18 cellular contexts compared by ENCODE assay signal in the genomic region with DNA sequence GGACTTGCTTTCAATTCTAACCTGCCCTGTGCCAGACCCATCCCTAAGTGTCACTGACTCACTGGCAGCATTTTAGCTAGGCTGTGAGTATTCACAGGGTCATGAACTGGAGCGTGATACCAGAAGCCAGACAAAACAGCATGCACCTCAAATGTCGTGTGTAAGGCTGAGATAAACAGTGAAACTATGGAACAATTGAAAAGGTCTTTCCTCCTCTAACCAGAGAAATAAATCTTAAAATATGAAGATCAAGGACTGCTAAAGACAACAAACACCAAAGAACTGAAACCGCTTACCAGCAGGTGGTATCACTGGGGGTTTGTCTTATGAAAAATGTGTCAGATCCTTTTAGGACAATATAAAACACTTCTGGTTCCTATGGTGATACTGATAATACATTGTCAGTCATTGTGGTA.
DNase-seq lines count a peak whose midpoint lies in the region; ATAC-seq, FAIRE-seq and TF ChIP-seq lines count a peak whose summit lies in the region.
"Had no signal": no experiment of that assay in that cellular context is flagged by ENCODE, and none has a peak within 500 bp of the region (broad histone marks: within the 10 kb centered on the region; RNA-seq: fewer than 3 reads in every experiment).

No MANE protein-coding gene starts in this region.

- no peaks in the 10 kb centered on the region for H3K79me2 ChIP-seq in endothelial cell of umbilical vein (ENCODE audit: control insufficient read depth, insufficient read depth, low read length)

- H3K27me3 ChIP-seq in endothelial cell of umbilical vein (ENCODE audit: control insufficient read depth in 2 of 2, insufficient read depth in 2 of 2, low read length in 2 of 2) (no peaks in the 10 kb centered on the region), neuron (ENCODE audit: insufficient read depth, low read length) (no peaks in the 10 kb centered on the region)
- H3K27me3 ChIP-seq: adrenal gland, spleen had no signal

- intact Hi-C loops in endothelial cell of umbilical vein (cut with micrococcal nuclease): no loop called here
- intact Hi-C loops in CD14-positive monocyte (cut with micrococcal nuclease): no loop called here

- no peak for ATAC-seq in effector memory CD8-positive, alpha-beta T cell (replicated peaks)
- ATAC-seq: activated T-cell treated with anti-CD3 and anti-CD28 coated beads, Interleukin-2, amount 50 U/mL, for 72 hours; Right ventricle myocardium inferior had no signal

- H3K4me3 ChIP-seq in endothelial cell of umbilical vein (replicated peaks in 1 of 3; ENCODE audit: insufficient read depth in 1 of 3, low read depth in 1 of 3, low read length in 3 of 3) (no peak overlapping the region), neuron (ENCODE audit: low read length) (peak overlapping the region; percentile 5)
- H3K4me3 ChIP-seq: adrenal gland, spleen had no signal

- no peaks in the 10 kb centered on the region for H3K4me1 Mint-ChIP-seq in effector memory CD8-positive, alpha-beta T cell (ENCODE audit: low read depth in 2 of 2)
- H3K4me1 Mint-ChIP-seq in CD14-positive monocyte: no peaks in the 10 kb centered on the region

- TF ChIP-seq POLR2A in H54 (IDR thresholded peaks at IDR 0.05; ENCODE audit: low read depth, low read length): no peak
- no peak for TF ChIP-seq POLR2A in endothelial cell of umbilical vein (IDR thresholded peaks at IDR 0.05; ENCODE audit: low read depth, low read length)
- TF ChIP-seq POLR2A in GM12892 (IDR thresholded peaks at IDR 0.05; ENCODE audit: low read depth, low read length): no peak

- no peaks in the 10 kb centered on the region for H3K9me1 ChIP-seq in endothelial cell of umbilical vein (replicated peaks; ENCODE audit: control insufficient read depth, extremely low read depth, insufficient read depth, low read length)

- FAIRE-seq in H54 (lab: Jason Lieb, UNC) (peak; percentile 93), endothelial cell of umbilical vein (lab: Jason Lieb, UNC) (peak; percentile 55), GM12892 (lab: Jason Lieb, UNC) (no peak)
- FAIRE-seq: colon had no signal

- H2AFZ ChIP-seq in endothelial cell of umbilical vein (ENCODE audit: low read depth, low read length) (peak overlapping the region; percentile 90), neuron (ENCODE audit: low read depth, low read length) (peak overlapping the region; percentile 1)

- H3K4me1 ChIP-seq in endothelial cell of umbilical vein (ENCODE audit: control insufficient read depth, extremely low read depth, insufficient read depth, low read length): no peaks in the 10 kb centered on the region
- peaks cover 22% of the 10 kb centered on the region for H3K4me1 ChIP-seq in neuron (ENCODE audit: insufficient read depth, low read length)
- H3K4me1 ChIP-seq: adrenal gland, spleen had no signal

- CTCF ChIA-PET in endothelial cell of umbilical vein (lab: Charles Lee): interaction anchor here (0.7 kb wide), 1 partner anchor 8 kb away, joined by 3 read pairs; no protein-coding TSS in a partner anchor

- BruUV-seq in endothelial cell of umbilical vein (replicated peaks; lab: Mats Ljungman, UMichigan): no TSS peak

- peak; percentile 4 for DNase-seq in H54 (ENCODE audit: insufficient read length, low spot score)
- DNase-seq in NCI-H69 (lab: John Stamatoyannopoulos, UW): peak; percentile 15
- DNase-seq in endothelial cell of umbilical vein (ENCODE audit: low read depth, low spot score): peak; percentile 77
- DNase-seq in effector memory CD8-positive, alpha-beta T cell: no peak
- no peak for DNase-seq in CD14-positive monocyte (ENCODE audit: low spot score)
- no peak for DNase-seq in NK-92 (lab: John Stamatoyannopoulos, UW; ENCODE audit: unreplicated experiment)
- DNase-seq in GM12892 (ENCODE audit: insufficient read length): no peak
- DNase-seq: activated CD4-positive, alpha-beta T cell treated with anti-CD3 and anti-CD28 coated beads, Interleukin-2, amount 50 U/mL, for 1 hour; activated T-cell treated with anti-CD3 and anti-CD28 coated beads, Interleukin-2, amount 50 U/mL, for 72 hours; adrenal gland; GOT3; KG1; NCI-H1694 treated with DMSO at 0.1 percent for 48 hours; NK-92 treated with Interleukin-12 subunit alpha and Interleukin-12 subunit beta, amount 100 ng/mL, for 24 hours; spleen had no signal

- no peaks in the 10 kb centered on the region for H3K36me3 Mint-ChIP-seq in effector memory CD8-positive, alpha-beta T cell (ENCODE audit: insufficient read depth)
- no peaks in the 10 kb centered on the region for H3K36me3 Mint-ChIP-seq in CD14-positive monocyte

- H3K9me3 Mint-ChIP-seq in effector memory CD8-positive, alpha-beta T cell: peaks cover 3 to 18% of the 10 kb centered on the region in 2 donors
- H3K9me3 Mint-ChIP-seq in CD14-positive monocyte: peaks cover 0 to 11% (median 3%) of the 10 kb centered on the region in 7 donors

- no peaks in the 10 kb centered on the region for H4K20me1 ChIP-seq in endothelial cell of umbilical vein (replicated peaks; ENCODE audit: control insufficient read depth, extremely low read depth, insufficient read depth, low read length)

- no peaks in the 10 kb centered on the region for H3K27me3 Mint-ChIP-seq in effector memory CD8-positive, alpha-beta T cell
- H3K27me3 Mint-ChIP-seq in CD14-positive monocyte (ENCODE audit: low read depth in 3 of 3): no peaks in the 10 kb centered on the region

- no peak overlapping the region for H3K27ac Mint-ChIP-seq in effector memory CD8-positive, alpha-beta T cell
- no peak overlapping the region for H3K27ac Mint-ChIP-seq in CD14-positive monocyte
- H3K27ac Mint-ChIP-seq: activated T-cell treated with anti-CD3 and anti-CD28 coated beads, Interleukin-2, amount 50 U/mL, for 72 hours had no signal

- H3K9me3 ChIP-seq in endothelial cell of umbilical vein (replicated peaks; ENCODE audit: control insufficient read depth, insufficient read depth, low read length): no peaks in the 10 kb centered on the region
- peaks cover 2% of the 10 kb centered on the region for H3K9me3 ChIP-seq in neuron (ENCODE audit: low read length)
- H3K9me3 ChIP-seq: adrenal gland had no signal

- H3K4me3 Mint-ChIP-seq in effector memory CD8-positive, alpha-beta T cell: no peak overlapping the region
- H3K4me3 Mint-ChIP-seq in CD14-positive monocyte: no peak overlapping the region
- H3K4me3 Mint-ChIP-seq: activated T-cell treated with anti-CD3 and anti-CD28 coated beads, Interleukin-2, amount 50 U/mL, for 72 hours had no signal

- H3K4me2 ChIP-seq in endothelial cell of umbilical vein (ENCODE audit: insufficient read depth, low read length): no peak overlapping the region

- no peak for TF ChIP-seq CTCF in endothelial cell of umbilical vein (IDR thresholded peaks at IDR 0.05; ENCODE audit: extremely low read depth in 1 of 2, insufficient read depth in 1 of 2, low read depth in 1 of 2, low read length in 2 of 2)
- no peak for TF ChIP-seq CTCF in CD14-positive monocyte (IDR thresholded peaks at IDR 0.05)

- dilution Hi-C loops in endothelial cell of umbilical vein (cut with MboI; ENCODE audit: extremely low pct_ligation_motif_present, low sequenced_read_pairs): no loop called here

- POLR2A ChIA-PET in endothelial cell of umbilical vein (lab: Charles Lee): no interaction called here

- H3K27ac ChIP-seq in endothelial cell of umbilical vein (ENCODE audit: insufficient read depth, low read depth, low read length): no peak overlapping the region
- H3K27ac ChIP-seq: adrenal gland, spleen had no signal

- H3K36me3 ChIP-seq in endothelial cell of umbilical vein (ENCODE audit: control insufficient read depth in 2 of 2, extremely low read depth in 1 of 2, insufficient read depth in 2 of 2, low read length in 2 of 2) (no peaks in the 10 kb centered on the region), neuron (ENCODE audit: insufficient read depth, low read length) (no peaks in the 10 kb centered on the region)
- H3K36me3 ChIP-seq: adrenal gland, spleen had no signal

- no peak overlapping the region for H3K9ac ChIP-seq in endothelial cell of umbilical vein (replicated peaks; ENCODE audit: extremely low read depth, insufficient read depth, low read length)

TF ChIP-seq in endothelial cell of umbilical vein, 7 proteins besides CTCF, POLR2A, EP300 and RAD21:
- no peak for TF ChIP-seq MYC (IDR thresholded peaks at IDR 0.05; ENCODE audit: low read depth, low read length)
- TF ChIP-seq, protein P1, sequence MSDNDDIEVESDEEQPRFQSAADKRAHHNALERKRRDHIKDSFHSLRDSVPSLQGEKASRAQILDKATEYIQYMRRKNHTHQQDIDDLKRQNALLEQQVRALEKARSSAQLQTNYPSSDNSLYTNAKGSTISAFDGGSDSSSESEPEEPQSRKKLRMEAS (IDR thresholded peaks at IDR 0.05; ENCODE audit: insufficient read depth, insufficient read length): no peak
- TF ChIP-seq FOS (IDR thresholded peaks at IDR 0.05; ENCODE audit: borderline replicate concordance, insufficient read depth, low read length): no peak
- no peak for TF ChIP-seq POLR2AphosphoS5 (IDR thresholded peaks at IDR 0.05; ENCODE audit: insufficient read depth, low read depth, low read length)
- no peak for TF ChIP-seq JUN (IDR thresholded peaks at IDR 0.05; ENCODE audit: borderline replicate concordance, insufficient read depth, insufficient read length, low read depth)
- TF ChIP-seq GATA2 (IDR thresholded peaks at IDR 0.05; ENCODE audit: insufficient read depth, insufficient read length, low read depth, low read length): no peak
- no peak for TF ChIP-seq EZH2 (IDR thresholded peaks at IDR 0.05; ENCODE audit: borderline replicate concordance, low read depth, low read length, severe bottlenecking)

Comparison
In these comparisons a context has a peak if more than half of its experiments do, and no peak if none do; other contexts are left out.
1. DNase-seq: peak in H54 (single experiment), NCI-H69 (single experiment) and endothelial cell of umbilical vein (single experiment); none in effector memory CD8-positive, alpha-beta T cell (0 of 3), CD14-positive monocyte (single experiment), NK-92 (single experiment) and GM12892 (single experiment).